ENCODE assay signal across 15 cellular contexts in genomic region chr11:26847459-26847858, GRCh38.
DNase-seq lines count a peak whose midpoint lies in the region; ATAC-seq and TF ChIP-seq lines count a peak whose summit lies in the region.
"Had no signal": no experiment of that assay in that cellular context is flagged by ENCODE, and none has a peak within 500 bp of the region (broad histone marks: within the 10 kb centered on the region; RNA-seq: fewer than 3 reads in every experiment).

No MANE protein-coding gene starts in this region.

- H3K27ac Mint-ChIP-seq in stimulated activated memory B cell treated with anti-CD40 and anti-IgM and Interleukin-4, amounts not matched to agents 10 μg/mL and 1 μg/mL and 100 μg/mL, for 72 hours = no peak overlapping the region
- H3K27ac Mint-ChIP-seq: stimulated activated effector memory CD8-positive, alpha-beta T cell treated with anti-CD3 and anti-CD28 coated beads, Interleukin-12 subunit alpha, Interleukin-12 subunit beta, amount 100 ng/mL, for 72 hours; T-helper 2 cell treated with Interferon-gamma antibody and Interleukin-4, amounts not matched to agents 5 μg/mL and 100 μg/mL, for 36 hours had no signal

- DNase-seq in IMR-90 (no peak), esophagus squamous epithelium (lab: John Stamatoyannopoulos, UW) (no peak), left kidney (ENCODE audit: low read depth, low spot score) (peak; percentile 45), testis (peak; percentile 45), GM19238 (ENCODE audit: insufficient read length, low spot score) (no peak), ureter (ENCODE audit: low spot score) (no peak)
- DNase-seq: activated gamma-delta T cell treated with Interleukin-2 at 50 U/mL for 16 hours, mesenchymal stem cell, NCI-H446 had no signal

- H3K4me3 Mint-ChIP-seq in stimulated activated memory B cell treated with anti-CD40 and anti-IgM and Interleukin-4, amounts not matched to agents 10 μg/mL and 1 μg/mL and 100 μg/mL, for 72 hours = no peak overlapping the region
- H3K4me3 Mint-ChIP-seq: stimulated activated effector memory CD8-positive, alpha-beta T cell treated with anti-CD3 and anti-CD28 coated beads, Interleukin-12 subunit alpha, Interleukin-12 subunit beta, amount 100 ng/mL, for 72 hours; T-helper 2 cell treated with Interferon-gamma antibody and Interleukin-4, amounts not matched to agents 5 μg/mL and 100 μg/mL, for 36 hours had no signal

- no peaks in the 10 kb centered on the region for H3K27me3 ChIP-seq in IMR-90 (ENCODE audit: control insufficient read depth, insufficient read depth, low read length)
- no peaks in the 10 kb centered on the region for H3K27me3 ChIP-seq in esophagus squamous epithelium
- H3K27me3 ChIP-seq in testis = no peaks in the 10 kb centered on the region

- no peak overlapping the region for H2BK120ac ChIP-seq in IMR-90 (ENCODE audit: low read depth, low read length)

- BruUV-seq in IMR-90 (replicated peaks; lab: Mats Ljungman, UMichigan) = no TSS peak

- CTCF ChIA-PET in IMR-90 (lab: Yijun Ruan, JAX) = no interaction called here

- no peaks in the 10 kb centered on the region for H3K27me3 Mint-ChIP-seq in stimulated activated memory B cell treated with anti-CD40 and anti-IgM and Interleukin-4, amounts not matched to agents 10 μg/mL and 1 μg/mL and 100 μg/mL, for 72 hours

- no peaks in the 10 kb centered on the region for H3K79me1 ChIP-seq in IMR-90 (ENCODE audit: low read depth in 1 of 2, low read length in 2 of 2)

- H3K14ac ChIP-seq in IMR-90 (replicated peaks; ENCODE audit: low read depth, low read length) = no peak overlapping the region

- peaks cover 2% of the 10 kb centered on the region for H3K4me1 ChIP-seq in IMR-90 (ENCODE audit: control insufficient read depth, insufficient read depth, low read length)
- peaks cover 0 to 42% (median under 1%) of the 10 kb centered on the region in 3 donors for H3K4me1 ChIP-seq in esophagus squamous epithelium
- no peaks in the 10 kb centered on the region for H3K4me1 ChIP-seq in testis

- H2BK20ac ChIP-seq in IMR-90 (ENCODE audit: low read depth, low read length) = 0 out of 2 replicates have a peak overlapping the region, but pooled peaks have one; percentile 25

- no peak overlapping the region for H3K4ac ChIP-seq in IMR-90 (ENCODE audit: low read depth, low read length)

- no peak for TF ChIP-seq CTCF in IMR-90 (conservative IDR thresholded peaks at IDR 0.05; ENCODE audit: low read depth, low read length)
- TF ChIP-seq CTCF in esophagus squamous epithelium (IDR thresholded peaks at IDR 0.05) = no peak
- no peak for TF ChIP-seq CTCF in testis (IDR thresholded peaks at IDR 0.05)

- no peaks in the 10 kb centered on the region for H4K20me1 ChIP-seq in IMR-90 (ENCODE audit: insufficient read depth, low read length)

- H3K9ac ChIP-seq in IMR-90 (ENCODE audit: low read depth, low read length) = no peak overlapping the region

- TF ChIP-seq RAD21 in IMR-90 (IDR thresholded peaks at IDR 0.05; ENCODE audit: low read length) = no peak

- H4K5ac ChIP-seq in IMR-90 (ENCODE audit: low read depth, low read length) = no peak overlapping the region

- H2AK9ac ChIP-seq in IMR-90 (replicated peaks; ENCODE audit: low read depth, low read length, poor library complexity) = no peak overlapping the region

- dilution Hi-C loops in IMR-90 (cut with HindIII; ENCODE audit: low sequenced_read_pairs, unreplicated experiment) = no loop called here

- H4K91ac ChIP-seq in IMR-90 (ENCODE audit: insufficient read depth, low read depth, low read length) = no peak overlapping the region

- H3K36me3 ChIP-seq in IMR-90 (ENCODE audit: control insufficient read depth, insufficient read depth, low read length) = no peaks in the 10 kb centered on the region
- no peaks in the 10 kb centered on the region for H3K36me3 ChIP-seq in esophagus squamous epithelium
- no peaks in the 10 kb centered on the region for H3K36me3 ChIP-seq in testis (ENCODE audit: low read depth, missing control alignments)

- no peak overlapping the region for H2BK15ac ChIP-seq in IMR-90 (ENCODE audit: low read depth, low read length)

- H3K4me1 Mint-ChIP-seq in stimulated activated memory B cell treated with anti-CD40 and anti-IgM and Interleukin-4, amounts not matched to agents 10 μg/mL and 1 μg/mL and 100 μg/mL, for 72 hours = no peaks in the 10 kb centered on the region
- H3K4me1 Mint-ChIP-seq: stimulated activated effector memory CD8-positive, alpha-beta T cell treated with anti-CD3 and anti-CD28 coated beads, Interleukin-12 subunit alpha, Interleukin-12 subunit beta, amount 100 ng/mL, for 72 hours had no signal

- peaks cover 4% of the 10 kb centered on the region for H3K9me3 Mint-ChIP-seq in stimulated activated memory B cell treated with anti-CD40 and anti-IgM and Interleukin-4, amounts not matched to agents 10 μg/mL and 1 μg/mL and 100 μg/mL, for 72 hours

- no peak overlapping the region for H3K56ac ChIP-seq in IMR-90 (ENCODE audit: extremely low read depth, insufficient read depth, low read length)

- no peak for TF ChIP-seq POLR2A in IMR-90 (IDR thresholded peaks at IDR 0.05; ENCODE audit: low read depth, low read length)
- no peak for TF ChIP-seq POLR2A in esophagus squamous epithelium (IDR thresholded peaks at IDR 0.05)
- TF ChIP-seq POLR2A in testis (IDR thresholded peaks at IDR 0.05) = no peak

- H3K18ac ChIP-seq in IMR-90 (ENCODE audit: low read depth, low read length) = no peak overlapping the region

- no peak overlapping the region for H3K27ac ChIP-seq in IMR-90 (ENCODE audit: insufficient read depth, low read length)
- peak overlapping the region in 3 of 4 donors; percentile 40 to 71 (median 70) for H3K27ac ChIP-seq in esophagus squamous epithelium
- H3K27ac ChIP-seq in testis = no peak overlapping the region

- H3K4me2 ChIP-seq in IMR-90 (ENCODE audit: low read depth, low read length) = no peak overlapping the region
- H3K4me2 ChIP-seq: smooth muscle cell had no signal

- H2AK5ac ChIP-seq in IMR-90 (ENCODE audit: low read depth, low read length) = no peak overlapping the region

- H3K36me3 Mint-ChIP-seq in stimulated activated memory B cell treated with anti-CD40 and anti-IgM and Interleukin-4, amounts not matched to agents 10 μg/mL and 1 μg/mL and 100 μg/mL, for 72 hours = no peaks in the 10 kb centered on the region
- H3K36me3 Mint-ChIP-seq: stimulated activated effector memory CD8-positive, alpha-beta T cell treated with anti-CD3 and anti-CD28 coated beads, Interleukin-12 subunit alpha, Interleukin-12 subunit beta, amount 100 ng/mL, for 72 hours had no signal

- H2AFZ ChIP-seq in IMR-90 (replicated peaks; ENCODE audit: low read length, poor library complexity) = no peak overlapping the region

- WGBS in IMR-90 (ENCODE audit: extremely low coverage in 2 of 2, insufficient read length in 1 of 2), 2 experiments = 67% methylated on average over 1 of the region's 3 CpGs; no CpG with 5 or more reads in 1 of the 2 experiments
- WGBS in esophagus squamous epithelium, 2 donors = 40 to 51% methylated on average over 3 of the region's 3 CpGs
- WGBS in testis, 2 donors = 52 to 54% methylated on average over 3 of the region's 3 CpGs

- H3K9me3 ChIP-seq in IMR-90 (ENCODE audit: control insufficient read depth, insufficient read depth, low read length) (no peaks in the 10 kb centered on the region), esophagus squamous epithelium (no peaks in the 10 kb centered on the region), testis (no peaks in the 10 kb centered on the region)

- in situ Hi-C loops in IMR-90 (cut with MboI; ENCODE audit: low sequenced_read_pairs) = no loop called here

- POLR2A ChIA-PET in IMR-90 (lab: Charles Lee; ENCODE audit: unreplicated experiment) = no interaction called here

- H3K4me3 ChIP-seq in IMR-90 (ENCODE audit: insufficient read depth, low read depth, low read length) (no peak overlapping the region), esophagus squamous epithelium (no peak overlapping the region), testis (no peak overlapping the region)
- H3K4me3 ChIP-seq: smooth muscle cell had no signal

- intact Hi-C loops in IMR-90 (cut with micrococcal nuclease) (no loop called here), esophagus squamous epithelium (cut with DNase I) (no loop called here), testis (cut with DNase I; ENCODE audit: low total_unique reads) (no loop called here)

- H4K8ac ChIP-seq in IMR-90 (ENCODE audit: low read depth in 2 of 2, low read length in 2 of 2) = no peak overlapping the region

- no peaks in the 10 kb centered on the region for H3K9me1 ChIP-seq in IMR-90 (ENCODE audit: insufficient read depth, low read length)

- H2BK5ac ChIP-seq in IMR-90 (ENCODE audit: low read depth, low read length, poor library complexity, severe bottlenecking) = no peak overlapping the region

- no peak overlapping the region for H3K23ac ChIP-seq in IMR-90 (ENCODE audit: low read depth, low read length)

- ATAC-seq in IMR-90 (ENCODE audit: low read depth) = no peak
- ATAC-seq in HG02973 (IDR thresholded peaks at IDR 0.05; ENCODE audit: unreplicated experiment) = no peak
- no peak for ATAC-seq in stimulated activated memory B cell treated with anti-CD40 and anti-IgM and Interleukin-4, amounts not matched to agents 10 μg/mL and 1 μg/mL and 100 μg/mL, for 72 hours
- ATAC-seq: activated CD4-positive, CD25-positive, alpha-beta regulatory T cell treated with anti-CD3 and anti-CD28 coated beads, Interleukin-2, amount 50 U/mL, for 24 hours; stimulated activated effector memory CD8-positive, alpha-beta T cell treated with anti-CD3 and anti-CD28 coated beads, Interleukin-12 subunit alpha, Interleukin-12 subunit beta, amount 100 ng/mL, for 72 hours had no signal

TF ChIP-seq in IMR-90, 13 proteins besides CTCF, POLR2A, EP300 and RAD21 (continues in another document):
- no peak for TF ChIP-seq MXI1 (IDR thresholded peaks at IDR 0.05; ENCODE audit: borderline replicate concordance, low read depth, low read length)
- TF ChIP-seq, protein P1, sequence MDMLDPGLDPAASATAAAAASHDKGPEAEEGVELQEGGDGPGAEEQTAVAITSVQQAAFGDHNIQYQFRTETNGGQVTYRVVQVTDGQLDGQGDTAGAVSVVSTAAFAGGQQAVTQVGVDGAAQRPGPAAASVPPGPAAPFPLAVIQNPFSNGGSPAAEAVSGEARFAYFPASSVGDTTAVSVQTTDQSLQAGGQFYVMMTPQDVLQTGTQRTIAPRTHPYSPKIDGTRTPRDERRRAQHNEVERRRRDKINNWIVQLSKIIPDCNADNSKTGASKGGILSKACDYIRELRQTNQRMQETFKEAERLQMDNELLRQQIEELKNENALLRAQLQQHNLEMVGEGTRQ (IDR thresholded peaks at IDR 0.05; ENCODE audit: low read depth, low read length) = no peak
- no peak for TF ChIP-seq BHLHE40 (IDR thresholded peaks at IDR 0.05; ENCODE audit: low read depth, low read length)
- TF ChIP-seq ELK1 (IDR thresholded peaks at IDR 0.05; ENCODE audit: borderline replicate concordance, low read depth, low read length) = no peak

Comparison
In these comparisons a context has a peak if more than half of its experiments do, and no peak if none do; other contexts are left out.
1. DNase-seq: peak in left kidney (single experiment) and testis (single experiment); none in IMR-90 (single experiment), esophagus squamous epithelium (single experiment), GM19238 (single experiment) and ureter (single experiment).
2. H3K27ac ChIP-seq: peak in esophagus squamous epithelium (3 of 4); none in IMR-90 (single experiment) and testis (0 of 2).